30 cellular contexts compared by ENCODE assay signal in genomic region chr4:22336822-22337221, GRCh38.
"Had no signal": no experiment of that assay in that cellular context is flagged by ENCODE, and none has a peak within 500 bp of the region (broad histone marks: within the 10 kb centered on the region; RNA-seq: fewer than 3 reads in every experiment).

No MANE protein-coding gene starts in this region.

- H3K4me3 Mint-ChIP-seq: activated CD4-positive, alpha-beta memory T cell treated with anti-CD3 and anti-CD28 coated beads for 36 hours; activated CD4-positive, alpha-beta T cell treated with anti-CD3 and anti-CD28 coated beads for 36 hours; activated CD4-positive, alpha-beta T cell treated with anti-CD3 and anti-CD28 coated beads, Interleukin-2, amount 10 ng/mL, durations not matched to agents 24 days and 14 days; activated CD8-positive, alpha-beta memory T cell treated with anti-CD3 and anti-CD28 coated beads, Interleukin-2, amount 10 ng/mL, durations not matched to agents 7 days and 5 days; activated CD8-positive, alpha-beta T cell treated with anti-CD3 and anti-CD28 coated beads, Interleukin-2, amount 10 ng/mL, durations not matched to agents 7 days and 5 days; activated naive CD4-positive, alpha-beta T cell treated with anti-CD3 and anti-CD28 coated beads, Interleukin-2, amount 10 ng/mL, durations not matched to agents 7 days and 5 days; activated naive CD8-positive, alpha-beta T cell treated with anti-CD3 and anti-CD28 coated beads, Interleukin-2, amount 10 ng/mL, durations not matched to agents 7 days and 5 days; activated T-cell treated with anti-CD3 and anti-CD28 coated beads, Interleukin-2, amount 50 U/mL, for 24 hours; activated T-cell treated with anti-CD3 and anti-CD28 coated beads, Interleukin-2, amount 50 U/mL, for 72 hours; brain had no signal

- H3K36me3 ChIP-seq: ascending aorta, breast epithelium, cardiac muscle cell, colonic mucosa, heart left ventricle had no signal

- H3K9me3 Mint-ChIP-seq: activated CD4-positive, alpha-beta T cell treated with anti-CD3 and anti-CD28 coated beads, Interleukin-2, amount 10 ng/mL, durations not matched to agents 24 days and 14 days; activated naive CD4-positive, alpha-beta T cell treated with anti-CD3 and anti-CD28 coated beads, Interleukin-2, amount 10 ng/mL, durations not matched to agents 7 days and 5 days; activated naive CD8-positive, alpha-beta T cell treated with anti-CD3 and anti-CD28 coated beads, Interleukin-2, amount 10 ng/mL, durations not matched to agents 7 days and 5 days; activated T-cell treated with anti-CD3 and anti-CD28 coated beads, Interleukin-2, amount 50 U/mL, for 24 hours had no signal

- H3K36me3 Mint-ChIP-seq: activated CD4-positive, alpha-beta memory T cell treated with anti-CD3 and anti-CD28 coated beads for 36 hours; activated CD8-positive, alpha-beta memory T cell treated with anti-CD3 and anti-CD28 coated beads, Interleukin-2, amount 10 ng/mL, durations not matched to agents 7 days and 5 days; activated naive CD4-positive, alpha-beta T cell treated with anti-CD3 and anti-CD28 coated beads, Interleukin-2, amount 10 ng/mL, durations not matched to agents 7 days and 5 days; activated naive CD4-positive, alpha-beta T cell treated with anti-CD3 and anti-CD28 coated beads, Interleukin-2, amount 50 U/mL, for 72 hours; activated naive CD8-positive, alpha-beta T cell treated with anti-CD3 and anti-CD28 coated beads, Interleukin-2, amount 10 ng/mL, durations not matched to agents 7 days and 5 days; brain had no signal

- ATAC-seq: activated CD4-positive, alpha-beta T cell treated with anti-CD3 and anti-CD28 coated beads for 36 hours; activated CD8-positive, alpha-beta memory T cell treated with anti-CD3 and anti-CD28 coated beads, Interleukin-2, amount 10 ng/mL, durations not matched to agents 7 days and 5 days; activated CD8-positive, alpha-beta T cell treated with anti-CD3 and anti-CD28 coated beads, Interleukin-2, amount 10 ng/mL, durations not matched to agents 7 days and 5 days; activated naive CD4-positive, alpha-beta T cell treated with anti-CD3 and anti-CD28 coated beads, Interleukin-2, amount 50 U/mL, for 72 hours; activated T-cell treated with anti-CD3 and anti-CD28 coated beads, Interleukin-2, amount 50 U/mL, for 72 hours; esophagus mucosa; heart left ventricle had no signal

- H3K27ac Mint-ChIP-seq: activated CD4-positive, alpha-beta memory T cell treated with anti-CD3 and anti-CD28 coated beads for 36 hours; activated CD4-positive, alpha-beta T cell treated with anti-CD3 and anti-CD28 coated beads for 36 hours; activated CD4-positive, alpha-beta T cell treated with anti-CD3 and anti-CD28 coated beads, Interleukin-2, amount 10 ng/mL, durations not matched to agents 24 days and 14 days; activated CD8-positive, alpha-beta memory T cell treated with anti-CD3 and anti-CD28 coated beads, Interleukin-2, amount 10 ng/mL, durations not matched to agents 7 days and 5 days; activated CD8-positive, alpha-beta T cell treated with anti-CD3 and anti-CD28 coated beads, Interleukin-2, amount 10 ng/mL, durations not matched to agents 7 days and 5 days; activated naive CD4-positive, alpha-beta T cell treated with anti-CD3 and anti-CD28 coated beads, Interleukin-2, amount 10 ng/mL, durations not matched to agents 7 days and 5 days; activated naive CD8-positive, alpha-beta T cell treated with anti-CD3 and anti-CD28 coated beads, Interleukin-2, amount 10 ng/mL, durations not matched to agents 7 days and 5 days; activated T-cell treated with anti-CD3 and anti-CD28 coated beads, Interleukin-2, amount 50 U/mL, for 24 hours; activated T-cell treated with anti-CD3 and anti-CD28 coated beads, Interleukin-2, amount 50 U/mL, for 72 hours; brain had no signal

- H3K27me3 ChIP-seq: ascending aorta, breast epithelium, cardiac muscle cell, colonic mucosa, heart left ventricle had no signal

- DNase-seq: activated CD4-positive, alpha-beta memory T cell treated with anti-CD3 and anti-CD28 coated beads for 36 hours; activated CD4-positive, alpha-beta T cell treated with anti-CD3 and anti-CD28 coated beads for 36 hours; activated CD4-positive, alpha-beta T cell treated with anti-CD3 and anti-CD28 coated beads, Interleukin-2, amount 10 ng/mL, durations not matched to agents 24 days and 14 days; activated CD4-positive, CD25-positive, alpha-beta regulatory T cell; activated CD4-positive, CD25-positive, alpha-beta regulatory T cell treated with anti-CD3 and anti-CD28 coated beads, Interleukin-2, amount 50 U/mL, for 72 hours; activated CD8-positive, alpha-beta memory T cell treated with anti-CD3 and anti-CD28 coated beads, Interleukin-2, amount 10 ng/mL, durations not matched to agents 7 days and 5 days; activated CD8-positive, alpha-beta memory T cell treated with anti-CD3 and anti-CD28 coated beads, Interleukin-2, amount 50 U/mL, for 4 hours; activated CD8-positive, alpha-beta T cell treated with anti-CD3 and anti-CD28 coated beads, Interleukin-2, amount 10 ng/mL, durations not matched to agents 7 days and 5 days; activated gamma-delta T cell; activated naive CD4-positive, alpha-beta T cell; activated naive CD4-positive, alpha-beta T cell treated with anti-CD3 and anti-CD28 coated beads, Interleukin-2, amount 10 ng/mL, durations not matched to agents 7 days and 5 days; activated naive CD8-positive, alpha-beta T cell treated with anti-CD3 and anti-CD28 coated beads, Interleukin-2, amount 10 ng/mL, durations not matched to agents 7 days and 5 days; activated T-cell treated with anti-CD3 and anti-CD28 coated beads, Interleukin-2, amount 50 U/mL, for 24 hours; activated T-cell treated with anti-CD3 and anti-CD28 coated beads, Interleukin-2, amount 50 U/mL, for 72 hours; central memory CD4-positive, alpha-beta T cell; cerebellar nuclear complex; colonic mucosa; effector CD8-positive, alpha-beta T cell; foreskin fibroblast; glutamatergic neuron; heart left ventricle; hypothalamus; T-helper 2 cell had no signal

- H3K4me1 ChIP-seq: ascending aorta, breast epithelium, colonic mucosa had no signal

- H3K4me1 Mint-ChIP-seq: activated CD4-positive, alpha-beta T cell treated with anti-CD3 and anti-CD28 coated beads for 36 hours; activated CD4-positive, alpha-beta T cell treated with anti-CD3 and anti-CD28 coated beads, Interleukin-2, amount 10 ng/mL, durations not matched to agents 24 days and 14 days; activated CD8-positive, alpha-beta memory T cell treated with anti-CD3 and anti-CD28 coated beads, Interleukin-2, amount 10 ng/mL, durations not matched to agents 7 days and 5 days; activated naive CD4-positive, alpha-beta T cell treated with anti-CD3 and anti-CD28 coated beads, Interleukin-2, amount 10 ng/mL, durations not matched to agents 7 days and 5 days; activated naive CD8-positive, alpha-beta T cell treated with anti-CD3 and anti-CD28 coated beads, Interleukin-2, amount 10 ng/mL, durations not matched to agents 7 days and 5 days had no signal

- H3K4me3 ChIP-seq: ascending aorta, breast epithelium, cardiac muscle cell, colonic mucosa, heart left ventricle had no signal

- H3K27ac ChIP-seq: ascending aorta, breast epithelium, cardiac muscle cell, colonic mucosa, heart left ventricle, VCaP had no signal

- H3K27me3 Mint-ChIP-seq: activated CD4-positive, alpha-beta memory T cell treated with anti-CD3 and anti-CD28 coated beads for 36 hours; activated CD4-positive, alpha-beta T cell treated with anti-CD3 and anti-CD28 coated beads for 36 hours; activated CD4-positive, alpha-beta T cell treated with anti-CD3 and anti-CD28 coated beads, Interleukin-2, amount 10 ng/mL, durations not matched to agents 24 days and 14 days; activated CD8-positive, alpha-beta memory T cell treated with anti-CD3 and anti-CD28 coated beads, Interleukin-2, amount 10 ng/mL, durations not matched to agents 7 days and 5 days; activated naive CD4-positive, alpha-beta T cell treated with anti-CD3 and anti-CD28 coated beads, Interleukin-2, amount 10 ng/mL, durations not matched to agents 7 days and 5 days; activated naive CD8-positive, alpha-beta T cell treated with anti-CD3 and anti-CD28 coated beads, Interleukin-2, amount 10 ng/mL, durations not matched to agents 7 days and 5 days; activated T-cell treated with anti-CD3 and anti-CD28 coated beads, Interleukin-2, amount 50 U/mL, for 24 hours; brain had no signal

- H3K9me3 ChIP-seq: ascending aorta, breast epithelium, colonic mucosa had no signal
